Comparison of ENCODE assay signal across 9 cellular contexts in the genomic region with DNA sequence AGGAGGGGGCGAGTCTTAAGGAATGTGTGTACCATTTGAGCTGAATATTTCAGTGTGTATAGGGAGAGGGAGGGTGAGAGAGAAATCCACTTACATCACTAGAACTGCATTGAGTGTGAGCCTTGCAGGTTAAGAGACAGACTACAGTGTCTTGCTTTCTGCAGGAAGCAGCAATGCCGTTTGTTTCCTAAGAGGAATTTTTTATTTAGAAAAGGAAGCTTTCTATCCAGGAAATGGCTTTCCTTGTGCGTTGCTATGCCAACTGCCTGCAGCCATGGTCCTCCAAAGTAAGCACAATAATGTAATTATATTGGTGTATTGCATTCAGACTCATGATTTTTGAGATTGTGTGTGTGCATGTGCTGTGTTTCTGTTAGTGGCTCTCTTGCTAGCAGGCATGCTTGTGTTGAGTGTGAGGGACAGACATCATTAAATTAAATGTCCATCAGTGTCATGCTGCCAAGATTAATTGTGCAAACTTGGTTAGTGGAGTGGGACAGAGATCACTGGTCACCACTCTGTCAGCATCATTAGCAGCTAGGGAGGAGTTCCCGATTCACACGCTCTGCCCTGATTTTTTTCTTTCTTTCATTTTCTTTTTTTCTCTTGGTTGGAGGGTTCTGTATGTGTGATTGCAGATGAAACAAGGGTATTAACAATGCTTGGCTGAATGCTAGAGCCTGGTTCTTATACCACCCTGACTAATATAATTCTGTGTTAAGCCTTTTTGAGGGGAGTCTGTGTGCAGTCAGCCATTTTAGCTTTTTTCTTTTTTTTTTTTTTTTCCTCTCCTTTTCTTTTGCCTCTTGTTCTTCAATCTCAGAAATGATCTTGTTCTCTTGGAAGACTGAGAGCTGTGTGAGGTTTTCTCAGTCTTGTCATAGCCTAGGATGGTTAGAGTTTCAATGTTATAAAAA.
DNase-seq lines count a peak whose midpoint lies in the region; ATAC-seq and TF ChIP-seq lines count a peak whose summit lies in the region.
"Had no signal": no experiment of that assay in that cellular context is flagged by ENCODE, and none has a peak within 500 bp of the region (broad histone marks: within the 10 kb centered on the region; RNA-seq: fewer than 3 reads in every experiment).

No MANE protein-coding gene starts in this region.

- H3K9me3 ChIP-seq in HUES48 (ENCODE audit: control insufficient read depth, insufficient read depth, low read length) (no peaks in the 10 kb centered on the region), gastroesophageal sphincter (no peaks in the 10 kb centered on the region), MG63 (no peaks in the 10 kb centered on the region)
- H3K9me3 ChIP-seq: upper lobe of left lung had no signal

- H3K4me3 ChIP-seq in HUES48 (ENCODE audit: low read depth, low read length) (no peak overlapping the region), gastroesophageal sphincter (peak overlapping the region; percentile 22), MG63 (no peak overlapping the region)

- DNase-seq in retina (peak; percentile 83), MG63 (no peak)
- no peak for DNase-seq in activated naive CD4-positive, alpha-beta T cell (lab: John Stamatoyannopoulos, UW)
- DNase-seq: upper lobe of left lung had no signal

- WGBS in gastroesophageal sphincter (ENCODE audit: low coverage in 1 of 2), 2 donors, result 40 to 41% methylated on average over 5 of the region's 5 CpGs

- H3K27ac ChIP-seq in HUES48 (ENCODE audit: low read depth, low read length) (peak overlapping the region; percentile 38), gastroesophageal sphincter (peak overlapping the region in 2 of 4 donors; percentile 38 to 46)

- H3K36me3 ChIP-seq in HUES48 (ENCODE audit: control insufficient read depth, insufficient read depth, low read length) (no peaks in the 10 kb centered on the region), gastroesophageal sphincter (no peaks in the 10 kb centered on the region), MG63 (no peaks in the 10 kb centered on the region)
- H3K36me3 ChIP-seq: upper lobe of left lung had no signal

- H3K27me3 ChIP-seq in HUES48 (ENCODE audit: control insufficient read depth, insufficient read depth, low read length), result no peaks in the 10 kb centered on the region
- H3K27me3 ChIP-seq in gastroesophageal sphincter, result no peaks in the 10 kb centered on the region
- no peaks in the 10 kb centered on the region for H3K27me3 ChIP-seq in MG63
- H3K27me3 ChIP-seq: upper lobe of left lung had no signal

- ATAC-seq in GM18867 (IDR thresholded peaks at IDR 0.05; ENCODE audit: unreplicated experiment) (peak; percentile 64), gastroesophageal sphincter (no peak), HG02973 (IDR thresholded peaks at IDR 0.05; ENCODE audit: unreplicated experiment) (no peak), GM21717 (IDR thresholded peaks at IDR 0.05; ENCODE audit: unreplicated experiment) (no peak)

- no peak for TF ChIP-seq EP300 in gastroesophageal sphincter (IDR thresholded peaks at IDR 0.05)

- peaks cover 28% of the 10 kb centered on the region for H3K4me1 ChIP-seq in HUES48 (ENCODE audit: control insufficient read depth, insufficient read depth, low read length)
- peaks cover 7 to 31% (median 9%) of the 10 kb centered on the region in 3 donors for H3K4me1 ChIP-seq in gastroesophageal sphincter

- TF ChIP-seq CTCF in gastroesophageal sphincter (IDR thresholded peaks at IDR 0.05), result no peak

- no peak for TF ChIP-seq POLR2A in gastroesophageal sphincter (IDR thresholded peaks at IDR 0.05)

- H3K9ac ChIP-seq in HUES48 (ENCODE audit: low read depth, low read length), result 0 out of 2 replicates have a peak overlapping the region, but pooled peaks have one; percentile 5

Comparison
In these comparisons a context has a peak if more than half of its experiments do, and no peak if none do; other contexts are left out.
1. H3K4me3 ChIP-seq: peak in gastroesophageal sphincter (2 of 2); none in HUES48 (single experiment) and MG63 (single experiment).